In the genomic region with DNA sequence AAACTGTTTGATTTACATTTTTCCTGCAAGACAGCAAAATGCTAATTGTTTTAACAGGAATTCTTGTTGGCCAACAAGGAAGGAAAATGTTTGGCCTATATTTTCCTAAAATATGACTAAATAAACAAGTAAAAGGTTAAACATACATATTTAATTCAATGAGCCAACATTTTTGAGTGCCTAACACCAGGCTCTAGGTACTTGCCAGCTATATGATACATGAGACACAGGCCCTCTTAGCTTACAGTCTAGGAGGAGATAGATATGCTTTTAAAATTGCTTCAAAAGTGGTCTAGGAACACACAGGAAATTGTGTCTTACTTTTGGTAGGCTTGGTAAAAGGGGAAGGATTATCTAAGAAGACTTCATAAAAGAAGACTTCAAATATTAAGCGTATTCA, we compare ENCODE assay signal across 32 cellular contexts.
"Had no signal": no experiment of that assay in that cellular context is flagged by ENCODE, and none has a peak within 500 bp of the region (broad histone marks: within the 10 kb centered on the region; RNA-seq: fewer than 3 reads in every experiment).

No MANE protein-coding gene starts in this region.

- H3K9me3 ChIP-seq: mucosa of descending colon, neutrophil, prostate gland, uterus had no signal

- H3K36me3 Mint-ChIP-seq: type B pancreatic cell had no signal

- H3K36me3 ChIP-seq: brain microvascular endothelial cell, pancreas, prostate gland, uterus, WERI-Rb-1 had no signal

- H3K9me3 Mint-ChIP-seq: effector memory CD8-positive, alpha-beta T cell; natural killer cell treated with Interleukin-12 subunit alpha and Interleukin-12 subunit beta and Interleukin-15 and Interleukin-18, amount 100 ng/mL, for 72 hours; type B pancreatic cell had no signal

- H3K4me3 Mint-ChIP-seq: activated naive CD8-positive, alpha-beta T cell treated with anti-CD3 and anti-CD28 coated beads for 36 hours; effector memory CD8-positive, alpha-beta T cell; natural killer cell treated with Interleukin-12 subunit alpha and Interleukin-12 subunit beta and Interleukin-15 and Interleukin-18, amount 100 ng/mL, for 72 hours; stimulated activated naive CD8-positive, alpha-beta T cell treated with anti-CD3 and anti-CD28 coated beads, Interleukin-15, Interleukin-2, amounts not matched to agents 100 ng/mL and 50 ng/mL, for 24 hours; T-helper 17 cell; type B pancreatic cell had no signal

- ATAC-seq: activated CD4-positive, CD25-positive, alpha-beta regulatory T cell treated with anti-CD3 and anti-CD28 coated beads, Interleukin-2, amount 50 U/mL, for 24 hours; effector memory CD8-positive, alpha-beta T cell; left cardiac atrium; left ventricle myocardium superior; mucosa of descending colon; natural killer cell treated with Interleukin-12 subunit alpha and Interleukin-12 subunit beta and Interleukin-15 and Interleukin-18, amount 100 ng/mL, for 72 hours; pancreas; sciatic nerve; T-helper 17 cell had no signal

- DNase-seq: activated CD4-positive, alpha-beta T cell treated with anti-CD3 and anti-CD28 coated beads for 48 hours; activated CD4-positive, alpha-beta T cell treated with anti-CD3 and anti-CD28 coated beads, Interleukin-2, amount 50 U/mL, for 48 hours; activated CD8-positive, alpha-beta memory T cell treated with anti-CD3 and anti-CD28 coated beads for 24 hours; activated effector memory CD4-positive, alpha-beta T cell treated with Interleukin-2 at 50 U/mL for 16 hours; activated naive CD4-positive, alpha-beta T cell treated with Interleukin-2 at 50 U/mL for 16 hours; activated naive CD8-positive, alpha-beta T cell treated with anti-CD3 and anti-CD28 coated beads for 36 hours; amniotic stem cell; brain microvascular endothelial cell; caudate nucleus; cortex of kidney; effector memory CD8-positive, alpha-beta T cell; erythroblast; left cardiac atrium; left ventricle myocardium superior; mucosa of descending colon; pancreas; retina; stimulated activated CD4-positive, alpha-beta T cell treated with anti-CD3 and anti-CD28 coated beads, Interleukin-12 subunit alpha, Interleukin-12 subunit beta, amount 100 ng/mL, for 4 hours; stimulated activated CD4-positive, alpha-beta T cell treated with anti-CD3 and anti-CD28 coated beads, Interleukin-4, amount 100 ng/mL, for 1 hour; T-helper 17 cell; T1000; uterus; WERI-Rb-1 had no signal

- H3K4me2 ChIP-seq: hepatocyte had no signal

- H3K27me3 Mint-ChIP-seq: activated naive CD8-positive, alpha-beta T cell treated with anti-CD3 and anti-CD28 coated beads for 36 hours; effector memory CD8-positive, alpha-beta T cell; natural killer cell treated with Interleukin-12 subunit alpha and Interleukin-12 subunit beta and Interleukin-15 and Interleukin-18, amount 100 ng/mL, for 72 hours; stimulated activated naive CD8-positive, alpha-beta T cell treated with anti-CD3 and anti-CD28 coated beads, Interleukin-15, Interleukin-2, amounts not matched to agents 100 ng/mL and 50 ng/mL, for 24 hours; T-helper 17 cell; type B pancreatic cell had no signal

- H3K27me3 ChIP-seq: brain microvascular endothelial cell, hepatocyte, neutrophil, pancreas, uterus had no signal

- H3K27ac Mint-ChIP-seq: activated naive CD8-positive, alpha-beta T cell treated with anti-CD3 and anti-CD28 coated beads for 36 hours; natural killer cell treated with Interleukin-12 subunit alpha and Interleukin-12 subunit beta and Interleukin-15 and Interleukin-18, amount 100 ng/mL, for 72 hours; stimulated activated naive CD8-positive, alpha-beta T cell treated with anti-CD3 and anti-CD28 coated beads, Interleukin-15, Interleukin-2, amounts not matched to agents 100 ng/mL and 50 ng/mL, for 24 hours; T-helper 17 cell; type B pancreatic cell had no signal

- H3K4me3 ChIP-seq: hepatocyte, mucosa of descending colon, pancreas, prostate gland, skin epidermis, uterus had no signal

- H2AFZ ChIP-seq: hepatocyte had no signal

- H3K27ac ChIP-seq: brain microvascular endothelial cell, hepatocyte, neutrophil, pancreas, prostate gland, skin epidermis, uterus, WERI-Rb-1 had no signal

- H3K4me1 ChIP-seq: pancreas, prostate gland, uterus had no signal
